In the genomic region with DNA sequence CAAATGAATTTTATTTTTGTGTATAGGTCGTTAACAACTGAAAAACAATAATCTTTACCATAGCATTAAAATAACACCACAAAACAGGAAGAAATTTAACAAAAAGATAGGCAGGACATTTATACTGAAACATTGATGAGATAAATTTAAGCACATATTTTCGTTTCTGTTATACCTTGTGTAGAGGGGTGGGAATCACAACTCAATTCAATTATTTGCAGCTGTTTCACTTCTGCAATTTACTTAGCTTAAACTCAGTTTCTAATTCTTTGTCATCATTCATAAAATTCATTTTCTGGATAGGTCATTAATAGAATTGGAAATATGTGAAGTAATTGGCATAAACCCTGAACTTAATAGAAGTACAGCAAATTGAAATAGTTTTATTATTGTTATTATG, we compare ENCODE assay signal across 19 cellular contexts. TPM values are rescaled to one million over a fixed set of nuclear protein-coding genes. Genes with fewer than 3 reads are reported as not detected.
DNase-seq lines count a peak whose midpoint lies in the region; ATAC-seq lines count a peak whose summit lies in the region.
"Had no signal": no experiment of that assay in that cellular context is flagged by ENCODE, and none has a peak within 500 bp of the region (broad histone marks: within the 10 kb centered on the region; RNA-seq: fewer than 3 reads in every experiment).

No MANE protein-coding gene starts in this region.

- H2AFZ ChIP-seq in GM23248 = no peak overlapping the region
- H2AFZ ChIP-seq: GM23338 had no signal

- no peaks in the 10 kb centered on the region for H3K4me1 ChIP-seq in GM23248 (ENCODE audit: insufficient read depth)
- H3K4me1 ChIP-seq: BLaER1, stomach had no signal

- H4K20me1 ChIP-seq in GM23248 (ENCODE audit: insufficient read depth) = no peaks in the 10 kb centered on the region
- H4K20me1 ChIP-seq: BLaER1 had no signal

- H3K27ac ChIP-seq in GM23248 = no peak overlapping the region
- H3K27ac ChIP-seq: BLaER1, stomach, WERI-Rb-1 had no signal

- WGBS in GM23248 (ENCODE audit: low coverage in 1 of 2, low lambda C conversion rate in 2 of 2, missing lambda C conversion rate in 2 of 2), 2 experiments = 29 to 37% methylated on average over 2 of the region's 2 CpGs

- H3K9me3 ChIP-seq in GM23248 (ENCODE audit: low read depth) = no peaks in the 10 kb centered on the region
- H3K9me3 ChIP-seq: BLaER1 had no signal

- H3F3A ChIP-seq in GM23248 (ENCODE audit: insufficient read depth) = no peaks in the 10 kb centered on the region

- DNase-seq in NCI-H2227 (lab: John Stamatoyannopoulos, UW; ENCODE audit: unreplicated experiment) (no peak), cerebellar cortex (ENCODE audit: low spot score) (no peak), GM23248 (no peak)
- DNase-seq in activated CD4-positive, alpha-beta T cell treated with anti-CD3 and anti-CD28 coated beads for 1 hour = no peak
- DNase-seq: activated T-cell treated with anti-CD3 and anti-CD28 coated beads, Interleukin-2, amount 50 U/mL, for 1 hour; effector CD4-positive, alpha-beta T cell; foreskin fibroblast; NCI-H1105 treated with DMSO at 0.1 percent for 48 hours; SIG-M5; stimulated activated CD4-positive, alpha-beta T cell treated with anti-CD3 and anti-CD28 coated beads, Interleukin-4, amount 100 ng/mL, for 4 hours; stomach; WERI-Rb-1 had no signal

- H3K27me3 ChIP-seq in GM23248 (replicated peaks; ENCODE audit: insufficient read depth) = no peaks in the 10 kb centered on the region
- H3K27me3 ChIP-seq: BLaER1, stomach had no signal

- no peak overlapping the region for H3K4me3 ChIP-seq in GM23248
- H3K4me3 ChIP-seq: BLaER1, GM23338, stomach had no signal

- no peaks in the 10 kb centered on the region for H3K9me2 ChIP-seq in GM23248 (ENCODE audit: insufficient read depth)

- no peak overlapping the region for H3K4me2 ChIP-seq in GM23248 (ENCODE audit: unreplicated experiment)
- H3K4me2 ChIP-seq: BLaER1, GM23338 had no signal

- no peaks in the 10 kb centered on the region for H3K79me2 ChIP-seq in GM23248 (ENCODE audit: insufficient read depth)

- H3K9ac ChIP-seq in GM23248 = no peak overlapping the region
- H3K9ac ChIP-seq: BLaER1 had no signal

- no peaks in the 10 kb centered on the region for H3K36me3 ChIP-seq in GM23248 (ENCODE audit: low read depth)
- H3K36me3 ChIP-seq: BLaER1, stomach, WERI-Rb-1 had no signal

- peak; percentile 93 for ATAC-seq in GM18511 (IDR thresholded peaks at IDR 0.05; ENCODE audit: unreplicated experiment)
- ATAC-seq in GM21367 (IDR thresholded peaks at IDR 0.05; ENCODE audit: unreplicated experiment) = peak; percentile 77
- peak; percentile 82 for ATAC-seq in HG02973 (IDR thresholded peaks at IDR 0.05; ENCODE audit: unreplicated experiment)
- peak; percentile 84 for ATAC-seq in HG03571 (IDR thresholded peaks at IDR 0.05; ENCODE audit: unreplicated experiment)
- ATAC-seq: GM23338 had no signal

- in situ Hi-C loops in GM23248 (cut with MboI) = no loop called here

RNA-seq across cellular contexts. Expression of gene TP63, which starts 42.3 kb away (rescaled TPM):
- total RNA-seq in GM23248 (2014; rRNA removed; shearing (Covaris generic)) = not detected in 2 replicates
- not detected in 2 replicates for polyA plus RNA-seq in GM23248 (2016; fragmentation: Nextera tagmentation; extraction: Ambion mirVana)
- total RNA-seq: GM23338, NCI-H460 had no signal
- polyA plus RNA-seq: GM23338 had no signal
